18 cellular contexts compared by ENCODE assay signal in the genomic region with DNA sequence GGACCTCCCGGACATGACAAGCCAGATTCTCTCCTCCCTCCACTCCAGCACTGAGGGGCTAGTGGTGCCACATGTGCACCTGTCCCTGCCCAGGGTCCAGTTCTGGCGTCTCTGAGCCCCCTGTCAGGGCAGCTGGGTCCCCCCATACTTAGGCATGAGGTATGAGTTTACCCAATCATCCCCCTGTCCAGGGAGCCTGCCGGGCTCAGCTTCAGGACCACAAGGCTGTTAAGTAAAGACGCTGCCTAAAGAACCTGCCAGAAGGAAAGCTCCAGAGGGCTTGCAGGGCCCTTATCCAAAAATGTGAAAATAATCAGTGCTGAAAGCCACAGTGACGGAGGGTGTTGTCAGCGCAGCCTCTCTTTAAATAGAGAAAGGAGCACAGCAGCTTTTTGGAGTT. TPM values are rescaled to one million over a fixed set of nuclear protein-coding genes. Genes with fewer than 3 reads are reported as not detected.
DNase-seq lines count a peak whose midpoint lies in the region; ATAC-seq and TF ChIP-seq lines count a peak whose summit lies in the region.
"Had no signal": no experiment of that assay in that cellular context is flagged by ENCODE, and none has a peak within 500 bp of the region (broad histone marks: within the 10 kb centered on the region; RNA-seq: fewer than 3 reads in every experiment).

No MANE protein-coding gene starts in this region.

- POLR2A ChIA-PET in Panc1 (lab: Charles Lee): interaction anchor here (0.6 kb wide), 1 partner anchor 36 kb away, joined by 5 read pairs; no protein-coding TSS in a partner anchor

- peak overlapping the region; percentile 4 for H3K4me2 ChIP-seq in osteoblast (ENCODE audit: insufficient read depth, low read length)

- H3K9ac ChIP-seq in colonic mucosa (ENCODE audit: low read depth in 2 of 2, low read length in 2 of 2): no peak overlapping the region

- CTCF ChIA-PET in Panc1 (lab: Charles Lee): no interaction called here

- no TSS peak for BruUV-seq in Panc1 (replicated peaks; lab: Mats Ljungman, UMichigan)

- H3K4me1 ChIP-seq in Panc1 (ENCODE audit: control insufficient read depth, insufficient read depth, low read length): peaks cover 64% of the 10 kb centered on the region
- peaks cover 55% of the 10 kb centered on the region for H3K4me1 ChIP-seq in osteoblast (ENCODE audit: insufficient read depth, low read length)
- H3K4me1 ChIP-seq in colonic mucosa: no peaks in the 10 kb centered on the region
- H3K4me1 ChIP-seq: BE2C had no signal

- H3K27me3 ChIP-seq in Panc1 (ENCODE audit: control insufficient read depth, insufficient read depth, low read length): no peaks in the 10 kb centered on the region
- H3K27me3 ChIP-seq in osteoblast (ENCODE audit: insufficient read depth, low read length): no peaks in the 10 kb centered on the region
- no peaks in the 10 kb centered on the region for H3K27me3 ChIP-seq in colonic mucosa
- H3K27me3 ChIP-seq: BE2C, SJCRH30 had no signal

- in situ Hi-C loops in Panc1 (cut with HindIII; ENCODE audit: low pct_unique_long_range_greater_than_20kb, low sequenced_read_pairs): no loop called here

- DNase-seq in AG10803 (ENCODE audit: low read depth) (peak; percentile 66), Panc1 (ENCODE audit: low read depth, low spot score) (no peak), fibroblast of peridontal ligament (ENCODE audit: extremely low read depth) (peak; percentile 52), osteoblast (ENCODE audit: insufficient read length, low spot score, missing footprints) (peak; percentile 71), NCI-H187 (lab: John Stamatoyannopoulos, UW) (no peak), colonic mucosa (no peak)
- DNase-seq in activated CD4-positive, alpha-beta T cell treated with anti-CD3 and anti-CD28 coated beads, Interleukin-2, amount 50 U/mL, for 1 hour: no peak
- DNase-seq: BE2C; CD4-positive, alpha-beta memory T cell; DMS79; KBM-7; NCI-H1417; NCI-H1930; NCI-H69; RPMI8226; SJCRH30 had no signal

- peak overlapping the region; percentile 29; the same call in 1 of the 2 replicates for H3K27ac ChIP-seq in Panc1 (ENCODE audit: low read length)
- H3K27ac ChIP-seq in osteoblast (ENCODE audit: low read depth, low read length): peak overlapping the region; percentile 51
- H3K27ac ChIP-seq in colonic mucosa: no peak overlapping the region
- H3K27ac ChIP-seq: SJCRH30 had no signal

- H3K36me3 ChIP-seq in Panc1 (ENCODE audit: control insufficient read depth, insufficient read depth, low read length): peaks cover 2% of the 10 kb centered on the region
- H3K36me3 ChIP-seq in osteoblast (ENCODE audit: insufficient read depth, low read length): peaks cover 45% of the 10 kb centered on the region
- H3K36me3 ChIP-seq in colonic mucosa: no peaks in the 10 kb centered on the region
- H3K36me3 ChIP-seq: BE2C had no signal

- intact Hi-C loops in Panc1 (cut with micrococcal nuclease; ENCODE audit: unreplicated experiment): no loop called here
- intact Hi-C loops in colonic mucosa (cut with DNase I): no loop called here

- no peak overlapping the region for H3K4me3 ChIP-seq in AG10803 (ENCODE audit: low read length)
- no peak overlapping the region for H3K4me3 ChIP-seq in Panc1 (ENCODE audit: low read depth in 2 of 2, low read length in 2 of 2)
- H3K4me3 ChIP-seq in osteoblast (ENCODE audit: insufficient read depth, low read length): no peak overlapping the region
- H3K4me3 ChIP-seq in colonic mucosa: no peak overlapping the region
- H3K4me3 ChIP-seq: HAP-1, SJCRH30 had no signal

- H3K9me3 ChIP-seq in Panc1 (ENCODE audit: control insufficient read depth, insufficient read depth, low read depth, low read length) (no peaks in the 10 kb centered on the region), osteoblast (ENCODE audit: low read depth, low read length) (no peaks in the 10 kb centered on the region), colonic mucosa (no peaks in the 10 kb centered on the region)
- H3K9me3 ChIP-seq: BE2C, HAP-1, SJCRH30 had no signal

- H2AFZ ChIP-seq in osteoblast (ENCODE audit: low read length): no peak overlapping the region

- TF ChIP-seq CTCF in AG10803 (conservative IDR thresholded peaks at IDR 0.05; ENCODE audit: low read length) (no peak), Panc1 (IDR thresholded peaks at IDR 0.05) (no peak), osteoblast (IDR thresholded peaks at IDR 0.05; ENCODE audit: extremely low read depth, low read depth, low read length) (no peak), colonic mucosa (IDR thresholded peaks at IDR 0.05) (no peak)

- H4K20me1 ChIP-seq in osteoblast (ENCODE audit: insufficient read depth, low read length): peaks cover 20% of the 10 kb centered on the region

- H3K79me2 ChIP-seq in osteoblast (ENCODE audit: insufficient read depth, low read length): peaks cover 96% of the 10 kb centered on the region

- ATAC-seq in Panc1: no peak
- no peak for ATAC-seq in HG03025 (IDR thresholded peaks at IDR 0.05; ENCODE audit: low FRiP score, unreplicated experiment)

RNA-seq across cellular contexts. Expression of a gene that starts 40.0 kb away (rescaled TPM):
- total RNA-seq in Panc1 (2021; ENCODE audit: unreplicated experiment) (133 TPM), osteoblast (113 and 121 TPM in 2 replicates), colonic mucosa (10 to 100 TPM; 29.1 to 44.4 TPM)
- 102 TPM for polyA plus RNA-seq in Panc1 (2012; ENCODE audit: insufficient read length)
- polyA plus RNA-seq: CD4-positive, alpha-beta memory T cell had no signal

Comparison
In these comparisons a context has a peak if more than half of its experiments do, and no peak if none do; other contexts are left out.
1. DNase-seq: peak in AG10803 (single experiment), fibroblast of peridontal ligament (single experiment) and osteoblast (single experiment); none in Panc1 (single experiment), activated CD4-positive, alpha-beta T cell treated with anti-CD3 and anti-CD28 coated beads, Interleukin-2, amount 50 U/mL, for 1 hour (single experiment), NCI-H187 (0 of 2) and colonic mucosa (single experiment).